12 cellular contexts compared by ENCODE assay signal in genomic region chr6:133623621-133624020, GRCh38.
DNase-seq lines count a peak whose midpoint lies in the region; ATAC-seq and TF ChIP-seq lines count a peak whose summit lies in the region.
"Had no signal": no experiment of that assay in that cellular context is flagged by ENCODE, and none has a peak within 500 bp of the region (broad histone marks: within the 10 kb centered on the region; RNA-seq: fewer than 3 reads in every experiment).

No MANE protein-coding gene starts in this region.

- no peaks in the 10 kb centered on the region for H3K27me3 Mint-ChIP-seq in mesothelial cell of epicardium (ENCODE audit: low read depth)

- no peak overlapping the region for H3K4me3 ChIP-seq in choroid plexus epithelial cell (ENCODE audit: low read depth, low read length)

- peaks cover 11% of the 10 kb centered on the region for H3K9me3 Mint-ChIP-seq in mesothelial cell of epicardium

- TF ChIP-seq CTCF in choroid plexus epithelial cell (conservative IDR thresholded peaks at IDR 0.05; ENCODE audit: low read depth, low read length) (no peak), mesothelial cell of epicardium (IDR thresholded peaks at IDR 0.05; ENCODE audit: unreplicated experiment) (no peak)

- intact Hi-C loops in sciatic nerve (cut with DNase I), result no loop called here

- no peaks in the 10 kb centered on the region for H3K36me3 Mint-ChIP-seq in mesothelial cell of epicardium

- peak; percentile 24 for ATAC-seq in sciatic nerve
- no peak for ATAC-seq in GM19035 (IDR thresholded peaks at IDR 0.05; ENCODE audit: unreplicated experiment)

- H3K4me1 Mint-ChIP-seq in mesothelial cell of epicardium, result peaks cover 2% of the 10 kb centered on the region

- no peak overlapping the region for H3K4me3 Mint-ChIP-seq in mesothelial cell of epicardium

- no peak overlapping the region for H3K27ac Mint-ChIP-seq in mesothelial cell of epicardium

- peak; percentile 64 for DNase-seq in DMS53 (lab: John Stamatoyannopoulos, UW)
- peak; percentile 29 for DNase-seq in LHCN-M2 (ENCODE audit: low read depth)
- peak; percentile 11 for DNase-seq in choroid plexus epithelial cell (ENCODE audit: low read depth)
- no peak for DNase-seq in sciatic nerve (ENCODE audit: low spot score)
- no peak for DNase-seq in mesothelial cell of epicardium (ENCODE audit: low spot score in 2 of 2, unreplicated experiment in 2 of 2)
- DNase-seq in NCI-H2107 (lab: John Stamatoyannopoulos, UW), result no peak
- DNase-seq in COR-L47 (lab: John Stamatoyannopoulos, UW), result no peak
- DNase-seq: GOT3, Karpas-422, NCI-H1417, NCI-H2081 had no signal

Comparison
In these comparisons a context has a peak if more than half of its experiments do, and no peak if none do; other contexts are left out.
1. DNase-seq: peak in DMS53 (single experiment), LHCN-M2 (single experiment) and choroid plexus epithelial cell (single experiment); none in sciatic nerve (single experiment), mesothelial cell of epicardium (0 of 2), NCI-H2107 (single experiment) and COR-L47 (single experiment).